In the genomic region with DNA sequence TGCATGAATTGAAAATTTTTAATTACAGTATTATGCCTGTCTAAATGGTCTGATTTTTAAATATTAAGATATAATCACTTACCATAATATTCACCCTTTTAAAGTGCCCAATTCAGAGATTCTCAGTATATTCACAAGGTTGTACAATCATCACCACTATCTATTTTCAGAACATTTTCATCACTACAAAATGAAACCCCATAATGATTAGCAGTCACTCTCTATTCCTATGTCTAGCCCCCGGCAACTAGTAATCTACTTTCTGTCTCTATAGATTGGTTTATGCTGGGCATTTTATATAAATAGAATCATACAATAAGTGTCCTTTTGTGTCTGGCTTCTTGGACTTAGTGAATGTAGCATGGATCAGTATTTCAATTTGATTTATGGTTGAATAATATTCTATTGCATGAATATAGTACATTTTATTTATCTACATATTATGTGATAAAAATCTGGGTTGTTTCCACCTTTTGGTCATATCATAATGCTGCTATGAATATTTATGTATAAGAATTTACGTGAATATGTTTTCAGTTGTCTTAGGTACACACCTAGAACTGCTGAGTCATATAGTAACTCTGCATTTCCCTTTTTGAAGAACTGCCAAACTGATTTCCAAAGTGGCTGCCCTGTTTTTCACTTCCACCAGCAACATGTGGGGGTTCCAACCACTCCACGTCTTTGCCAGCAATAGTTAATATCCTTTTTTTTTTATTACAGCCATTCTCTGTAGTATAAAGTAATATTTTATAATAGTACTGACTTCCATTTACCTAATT, we compare ENCODE assay signal across 17 cellular contexts.
DNase-seq lines count a peak whose midpoint lies in the region; ATAC-seq and TF ChIP-seq lines count a peak whose summit lies in the region.
"Had no signal": no experiment of that assay in that cellular context is flagged by ENCODE, and none has a peak within 500 bp of the region (broad histone marks: within the 10 kb centered on the region; RNA-seq: fewer than 3 reads in every experiment).

No MANE protein-coding gene starts in this region.

- intact Hi-C loops in cardiac septum (cut with DNase I), result no loop called here

- TF ChIP-seq CTCF in astrocyte of the spinal cord (IDR thresholded peaks at IDR 0.05; ENCODE audit: low read depth, low read length), result no peak

- no peak overlapping the region for H3K4me3 ChIP-seq in astrocyte of the spinal cord (ENCODE audit: low read depth, low read length)
- no peak overlapping the region for H3K4me3 ChIP-seq in MG63
- H3K4me3 ChIP-seq: esophagus muscularis mucosa, ovary had no signal

- in situ Hi-C loops in astrocyte of the spinal cord (cut with HindIII; ENCODE audit: low sequenced_read_pairs), result no loop called here

- no peaks in the 10 kb centered on the region for H3K9me3 ChIP-seq in MG63
- H3K9me3 ChIP-seq: esophagus muscularis mucosa, ovary had no signal

- H3K27me3 ChIP-seq in MG63, result no peaks in the 10 kb centered on the region
- H3K27me3 ChIP-seq: esophagus muscularis mucosa, ovary had no signal

- ATAC-seq in GM18907 (IDR thresholded peaks at IDR 0.05; ENCODE audit: unreplicated experiment) (peak; percentile 78), HG02588 (IDR thresholded peaks at IDR 0.05; ENCODE audit: unreplicated experiment) (peak; percentile 69), HG03460 (IDR thresholded peaks at IDR 0.05; ENCODE audit: unreplicated experiment) (peak; percentile 64)
- ATAC-seq: stimulated activated effector memory CD8-positive, alpha-beta T cell treated with anti-CD3 and anti-CD28 coated beads, Interleukin-12 subunit alpha, Interleukin-12 subunit beta, amount 100 ng/mL, for 72 hours had no signal

- DNase-seq in astrocyte of the spinal cord (ENCODE audit: low read depth, low spot score), result peak; percentile 6
- DNase-seq in MG63, result no peak
- no peak for DNase-seq in cardiac septum (ENCODE audit: low spot score)
- no peak for DNase-seq in A172 (ENCODE audit: low spot score)
- DNase-seq in NCI-H146 (lab: John Stamatoyannopoulos, UW), result no peak
- DNase-seq: activated CD4-positive, alpha-beta T cell treated with anti-CD3 and anti-CD28 coated beads, Interleukin-2, amount 10 ng/mL, durations not matched to agents 24 days and 14 days; activated gamma-delta T cell; CD4-positive, alpha-beta memory T cell; mesenchymal stem cell; NCI-H1092 treated with DMSO at 0.1 percent for 48 hours; NCI-H526 treated with DMSO at 0.1 percent for 48 hours; ovary had no signal

- no peaks in the 10 kb centered on the region for H3K36me3 ChIP-seq in MG63
- H3K36me3 ChIP-seq: esophagus muscularis mucosa, ovary had no signal
